Comparison of ENCODE assay signal across 18 cellular contexts in the genomic region with DNA sequence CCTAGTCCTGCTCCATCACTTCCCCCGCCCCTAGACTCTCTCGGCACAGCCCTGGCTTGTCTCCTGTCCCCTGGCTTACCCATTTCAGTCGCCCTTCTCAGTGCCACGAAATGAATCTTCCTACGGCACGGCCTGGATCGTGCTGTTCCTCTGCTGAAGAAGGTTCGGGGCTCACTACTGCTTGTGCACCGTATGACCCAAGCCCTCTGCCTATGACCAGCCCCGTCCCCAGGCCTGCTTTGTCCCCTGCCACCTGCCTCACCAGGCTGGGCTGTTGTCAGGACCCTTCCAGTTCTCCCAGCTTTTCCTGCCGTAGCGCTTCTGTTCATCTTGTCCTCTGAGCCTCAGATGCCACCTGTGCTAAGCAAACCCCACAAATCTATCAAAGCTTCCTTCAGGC.
"Had no signal": no experiment of that assay in that cellular context is flagged by ENCODE, and none has a peak within 500 bp of the region (broad histone marks: within the 10 kb centered on the region; RNA-seq: fewer than 3 reads in every experiment).

No MANE protein-coding gene starts in this region.

- H3K4me2 ChIP-seq: smooth muscle cell had no signal

- H3K36me3 Mint-ChIP-seq: naive thymus-derived CD8-positive, alpha-beta T cell; stimulated activated memory B cell treated with anti-CD40 and anti-IgM and Interleukin-4, amounts not matched to agents 10 μg/mL and 1 μg/mL and 100 μg/mL, for 72 hours had no signal

- ATAC-seq: effector memory CD8-positive, alpha-beta T cell; naive thymus-derived CD8-positive, alpha-beta T cell; pancreas; sciatic nerve; stimulated activated memory B cell treated with anti-CD40 and anti-IgM and Interleukin-4, amounts not matched to agents 10 μg/mL and 1 μg/mL and 100 μg/mL, for 72 hours; stimulated activated naive CD8-positive, alpha-beta T cell treated with anti-CD3 and anti-CD28 coated beads, Interleukin-15, Interleukin-2, amounts not matched to agents 100 U/mL and 50 U/mL, for 24 hours had no signal

- H3K9me3 ChIP-seq: left lung, neutrophil, pancreas, testis, tibial artery had no signal

- H3K4me3 Mint-ChIP-seq: effector memory CD8-positive, alpha-beta T cell; naive thymus-derived CD8-positive, alpha-beta T cell; neural crest cell; stimulated activated memory B cell treated with anti-CD40 and anti-IgM and Interleukin-4, amounts not matched to agents 10 μg/mL and 1 μg/mL and 100 μg/mL, for 72 hours had no signal

- H3K4me3 ChIP-seq: left lung, pancreas, smooth muscle cell, testis, tibial artery had no signal

- H3K27me3 ChIP-seq: left lung, pancreas, testis, tibial artery had no signal

- H3K9me3 Mint-ChIP-seq: effector memory CD8-positive, alpha-beta T cell; naive thymus-derived CD8-positive, alpha-beta T cell; neural crest cell; stimulated activated memory B cell treated with anti-CD40 and anti-IgM and Interleukin-4, amounts not matched to agents 10 μg/mL and 1 μg/mL and 100 μg/mL, for 72 hours had no signal

- H3K4me1 ChIP-seq: left lung, pancreas, testis, tibial artery had no signal

- H3K27ac ChIP-seq: left lung, neutrophil, pancreas, testis, tibial artery had no signal

- H3K4me1 Mint-ChIP-seq: neural crest cell; stimulated activated memory B cell treated with anti-CD40 and anti-IgM and Interleukin-4, amounts not matched to agents 10 μg/mL and 1 μg/mL and 100 μg/mL, for 72 hours had no signal

- H3K36me3 ChIP-seq: left lung, neutrophil, pancreas had no signal

- DNase-seq: cortex of kidney; effector memory CD8-positive, alpha-beta T cell; kidney; left lung; mesendoderm; naive thymus-derived CD8-positive, alpha-beta T cell; pancreas; stimulated activated CD4-positive, alpha-beta T cell treated with anti-CD3 and anti-CD28 coated beads, Interleukin-2, amount 100 ng/mL, for 24 hours; stimulated activated CD4-positive, alpha-beta T cell treated with anti-CD3 and anti-CD28 coated beads, Interleukin-4, amount 100 ng/mL, for 24 hours; stimulated activated naive CD8-positive, alpha-beta T cell treated with anti-CD3 and anti-CD28 coated beads, Interleukin-15, Interleukin-2, amounts not matched to agents 100 U/mL and 50 U/mL, for 24 hours; substantia nigra; testis had no signal

- H3K27ac Mint-ChIP-seq: effector memory CD8-positive, alpha-beta T cell; stimulated activated memory B cell treated with anti-CD40 and anti-IgM and Interleukin-4, amounts not matched to agents 10 μg/mL and 1 μg/mL and 100 μg/mL, for 72 hours had no signal
